1 cellular context compared by ENCODE assay signal in the genomic region with DNA sequence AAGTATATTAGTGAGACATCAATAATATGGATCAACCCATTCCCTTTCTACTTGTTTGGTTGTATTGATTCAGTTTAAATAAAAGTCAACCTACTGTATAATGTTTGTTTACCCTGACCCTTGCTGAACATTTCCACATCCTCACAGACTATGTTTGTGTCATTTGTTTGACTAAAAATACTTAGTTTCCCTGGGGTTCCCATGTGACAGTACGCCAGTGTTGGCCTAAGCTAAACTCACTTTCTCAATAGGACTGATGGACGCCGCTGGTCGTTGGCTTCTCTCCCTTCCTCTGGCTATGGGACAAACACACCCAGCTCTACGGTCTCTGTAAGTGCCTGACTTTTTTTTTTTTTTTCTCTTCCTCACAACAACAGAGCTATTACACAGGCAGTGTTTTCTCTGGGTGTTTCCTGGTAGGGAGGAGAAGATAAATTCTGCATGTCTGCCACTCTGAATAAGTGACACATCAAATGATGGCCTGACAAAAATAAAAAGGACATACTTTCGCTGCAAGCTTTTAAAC.
TF ChIP-seq lines count a peak whose summit lies in the region.

No MANE protein-coding gene starts in this region.

TF ChIP-seq in HepG2, 621 proteins besides CTCF, POLR2A, EP300 and RAD21 (continued from another document and continues in another):
- TF ChIP-seq FOXP1 (IDR thresholded peaks at IDR 0.05): peak; percentile 52; the same call in 1 of the 2 replicates
- TF ChIP-seq FOXP1 (CRISPR knock-in tag; IDR thresholded peaks at IDR 0.05): peak; percentile 83; the same call in 1 of the 2 replicates
- TF ChIP-seq REPIN1 (CRISPR knock-in tag; IDR thresholded peaks at IDR 0.05; ENCODE audit: borderline replicate concordance, low read depth): no peak
- TF ChIP-seq ZNF205 (CRISPR knock-in tag; IDR thresholded peaks at IDR 0.05): no peak
- TF ChIP-seq ZNF720 (CRISPR knock-in tag; IDR thresholded peaks at IDR 0.05): no peak
- no peak for TF ChIP-seq HIVEP1 (CRISPR knock-in tag; IDR thresholded peaks at IDR 0.05)
- TF ChIP-seq PCBP1 (IDR thresholded peaks at IDR 0.05; ENCODE audit: borderline replicate concordance, low read depth, low read length): no peak
- TF ChIP-seq, protein P1, sequence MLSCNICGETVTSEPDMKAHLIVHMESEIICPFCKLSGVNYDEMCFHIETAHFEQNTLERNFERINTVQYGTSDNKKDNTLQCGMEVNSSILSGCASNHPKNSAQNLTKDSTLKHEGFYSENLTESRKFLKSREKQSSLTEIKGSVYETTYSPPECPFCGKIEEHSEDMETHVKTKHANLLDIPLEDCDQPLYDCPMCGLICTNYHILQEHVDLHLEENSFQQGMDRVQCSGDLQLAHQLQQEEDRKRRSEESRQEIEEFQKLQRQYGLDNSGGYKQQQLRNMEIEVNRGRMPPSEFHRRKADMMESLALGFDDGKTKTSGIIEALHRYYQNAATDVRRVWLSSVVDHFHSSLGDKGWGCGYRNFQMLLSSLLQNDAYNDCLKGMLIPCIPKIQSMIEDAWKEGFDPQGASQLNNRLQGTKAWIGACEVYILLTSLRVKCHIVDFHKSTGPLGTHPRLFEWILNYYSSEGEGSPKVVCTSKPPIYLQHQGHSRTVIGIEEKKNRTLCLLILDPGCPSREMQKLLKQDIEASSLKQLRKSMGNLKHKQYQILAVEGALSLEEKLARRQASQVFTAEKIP (CRISPR knock-in tag; IDR thresholded peaks at IDR 0.05; ENCODE audit: borderline replicate concordance): no peak
- TF ChIP-seq TCF12 (IDR thresholded peaks at IDR 0.05): no peak
- no peak for TF ChIP-seq TCF12 (CRISPR knock-in tag; IDR thresholded peaks at IDR 0.05)
- TF ChIP-seq HNRNPK (IDR thresholded peaks at IDR 0.05; ENCODE audit: low read depth, low read length, poor library complexity, severe bottlenecking): no peak
- TF ChIP-seq FOXA3 (CRISPR knock-in tag; IDR thresholded peaks at IDR 0.05): peak; percentile 89
- no peak for TF ChIP-seq RXRA (CRISPR knock-in tag; IDR thresholded peaks at IDR 0.05)
- no peak for TF ChIP-seq PHF8 (CRISPR knock-in tag; IDR thresholded peaks at IDR 0.05)
- TF ChIP-seq ZNF776 (CRISPR knock-in tag; IDR thresholded peaks at IDR 0.05): no peak
- no peak for TF ChIP-seq NR0B2 (CRISPR knock-in tag; IDR thresholded peaks at IDR 0.05)
- TF ChIP-seq PRDM10 (CRISPR knock-in tag; IDR thresholded peaks at IDR 0.05; ENCODE audit: low read depth): no peak; the same call in 1 of the 2 replicates
- no peak for TF ChIP-seq PRMT3 (CRISPR knock-in tag; IDR thresholded peaks at IDR 0.05; ENCODE audit: borderline replicate concordance, low read depth)
- TF ChIP-seq MBNL3 (CRISPR knock-in tag; conservative IDR thresholded peaks at IDR 0.05): no peak
- TF ChIP-seq SP2 (CRISPR knock-in tag; IDR thresholded peaks at IDR 0.05): no peak
- TF ChIP-seq, protein P2, sequence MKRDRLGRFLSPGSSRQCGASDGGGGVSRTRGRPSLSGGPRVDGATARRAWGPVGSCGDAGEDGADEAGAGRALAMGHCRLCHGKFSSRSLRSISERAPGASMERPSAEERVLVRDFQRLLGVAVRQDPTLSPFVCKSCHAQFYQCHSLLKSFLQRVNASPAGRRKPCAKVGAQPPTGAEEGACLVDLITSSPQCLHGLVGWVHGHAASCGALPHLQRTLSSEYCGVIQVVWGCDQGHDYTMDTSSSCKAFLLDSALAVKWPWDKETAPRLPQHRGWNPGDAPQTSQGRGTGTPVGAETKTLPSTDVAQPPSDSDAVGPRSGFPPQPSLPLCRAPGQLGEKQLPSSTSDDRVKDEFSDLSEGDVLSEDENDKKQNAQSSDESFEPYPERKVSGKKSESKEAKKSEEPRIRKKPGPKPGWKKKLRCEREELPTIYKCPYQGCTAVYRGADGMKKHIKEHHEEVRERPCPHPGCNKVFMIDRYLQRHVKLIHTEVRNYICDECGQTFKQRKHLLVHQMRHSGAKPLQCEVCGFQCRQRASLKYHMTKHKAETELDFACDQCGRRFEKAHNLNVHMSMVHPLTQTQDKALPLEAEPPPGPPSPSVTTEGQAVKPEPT (CRISPR knock-in tag; IDR thresholded peaks at IDR 0.05; ENCODE audit: low read depth): no peak
- peak; percentile 56; the same call in 1 of the 2 replicates for TF ChIP-seq PHF21A (CRISPR knock-in tag; IDR thresholded peaks at IDR 0.05)
- TF ChIP-seq ZC3H13 (CRISPR knock-in tag; IDR thresholded peaks at IDR 0.05): no peak
- no peak for TF ChIP-seq SAFB2 (CRISPR knock-in tag; IDR thresholded peaks at IDR 0.05; ENCODE audit: borderline replicate concordance, low read depth)
- TF ChIP-seq ZNF674 (CRISPR knock-in tag; IDR thresholded peaks at IDR 0.05; ENCODE audit: low read depth): no peak
- TF ChIP-seq ATAD3A (CRISPR knock-in tag; IDR thresholded peaks at IDR 0.05): no peak
- TF ChIP-seq, protein P3, sequence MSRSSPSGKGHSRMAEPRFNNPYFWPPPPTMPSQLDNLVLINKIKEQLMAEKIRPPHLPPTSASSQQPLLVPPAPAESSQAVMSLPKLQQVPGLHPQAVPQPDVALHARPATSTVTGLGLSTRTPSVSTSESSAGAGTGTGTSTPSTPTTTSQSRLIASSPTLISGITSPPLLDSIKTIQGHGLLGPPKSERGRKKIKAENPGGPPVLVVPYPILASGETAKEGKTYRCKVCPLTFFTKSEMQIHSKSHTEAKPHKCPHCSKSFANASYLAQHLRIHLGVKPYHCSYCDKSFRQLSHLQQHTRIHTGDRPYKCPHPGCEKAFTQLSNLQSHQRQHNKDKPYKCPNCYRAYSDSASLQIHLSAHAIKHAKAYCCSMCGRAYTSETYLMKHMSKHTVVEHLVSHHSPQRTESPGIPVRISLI (CRISPR knock-in tag; IDR thresholded peaks at IDR 0.05; ENCODE audit: borderline replicate concordance): peak; percentile 94
- no peak for TF ChIP-seq ZBTB3 (CRISPR knock-in tag; IDR thresholded peaks at IDR 0.05; ENCODE audit: borderline replicate concordance, low read depth)
- TF ChIP-seq ZNF329 (CRISPR knock-in tag; IDR thresholded peaks at IDR 0.05; ENCODE audit: low read depth): no peak
- TF ChIP-seq ZNF549 (CRISPR knock-in tag; IDR thresholded peaks at IDR 0.05): no peak
- no peak for TF ChIP-seq SIN3A (IDR thresholded peaks at IDR 0.05; ENCODE audit: borderline replicate concordance, low read depth, low read length)
- TF ChIP-seq, protein P4, sequence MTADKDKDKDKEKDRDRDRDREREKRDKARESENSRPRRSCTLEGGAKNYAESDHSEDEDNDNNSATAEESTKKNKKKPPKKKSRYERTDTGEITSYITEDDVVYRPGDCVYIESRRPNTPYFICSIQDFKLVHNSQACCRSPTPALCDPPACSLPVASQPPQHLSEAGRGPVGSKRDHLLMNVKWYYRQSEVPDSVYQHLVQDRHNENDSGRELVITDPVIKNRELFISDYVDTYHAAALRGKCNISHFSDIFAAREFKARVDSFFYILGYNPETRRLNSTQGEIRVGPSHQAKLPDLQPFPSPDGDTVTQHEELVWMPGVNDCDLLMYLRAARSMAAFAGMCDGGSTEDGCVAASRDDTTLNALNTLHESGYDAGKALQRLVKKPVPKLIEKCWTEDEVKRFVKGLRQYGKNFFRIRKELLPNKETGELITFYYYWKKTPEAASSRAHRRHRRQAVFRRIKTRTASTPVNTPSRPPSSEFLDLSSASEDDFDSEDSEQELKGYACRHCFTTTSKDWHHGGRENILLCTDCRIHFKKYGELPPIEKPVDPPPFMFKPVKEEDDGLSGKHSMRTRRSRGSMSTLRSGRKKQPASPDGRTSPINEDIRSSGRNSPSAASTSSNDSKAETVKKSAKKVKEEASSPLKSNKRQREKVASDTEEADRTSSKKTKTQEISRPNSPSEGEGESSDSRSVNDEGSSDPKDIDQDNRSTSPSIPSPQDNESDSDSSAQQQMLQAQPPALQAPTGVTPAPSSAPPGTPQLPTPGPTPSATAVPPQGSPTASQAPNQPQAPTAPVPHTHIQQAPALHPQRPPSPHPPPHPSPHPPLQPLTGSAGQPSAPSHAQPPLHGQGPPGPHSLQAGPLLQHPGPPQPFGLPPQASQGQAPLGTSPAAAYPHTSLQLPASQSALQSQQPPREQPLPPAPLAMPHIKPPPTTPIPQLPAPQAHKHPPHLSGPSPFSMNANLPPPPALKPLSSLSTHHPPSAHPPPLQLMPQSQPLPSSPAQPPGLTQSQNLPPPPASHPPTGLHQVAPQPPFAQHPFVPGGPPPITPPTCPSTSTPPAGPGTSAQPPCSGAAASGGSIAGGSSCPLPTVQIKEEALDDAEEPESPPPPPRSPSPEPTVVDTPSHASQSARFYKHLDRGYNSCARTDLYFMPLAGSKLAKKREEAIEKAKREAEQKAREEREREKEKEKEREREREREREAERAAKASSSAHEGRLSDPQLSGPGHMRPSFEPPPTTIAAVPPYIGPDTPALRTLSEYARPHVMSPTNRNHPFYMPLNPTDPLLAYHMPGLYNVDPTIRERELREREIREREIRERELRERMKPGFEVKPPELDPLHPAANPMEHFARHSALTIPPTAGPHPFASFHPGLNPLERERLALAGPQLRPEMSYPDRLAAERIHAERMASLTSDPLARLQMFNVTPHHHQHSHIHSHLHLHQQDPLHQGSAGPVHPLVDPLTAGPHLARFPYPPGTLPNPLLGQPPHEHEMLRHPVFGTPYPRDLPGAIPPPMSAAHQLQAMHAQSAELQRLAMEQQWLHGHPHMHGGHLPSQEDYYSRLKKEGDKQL (CRISPR knock-in tag; IDR thresholded peaks at IDR 0.05; ENCODE audit: low read depth): peak; percentile 82; the same call in 1 of the 2 replicates
- TF ChIP-seq ZNF30 (CRISPR knock-in tag; IDR thresholded peaks at IDR 0.05): no peak
- no peak for TF ChIP-seq CCDC6 (CRISPR knock-in tag; IDR thresholded peaks at IDR 0.05)
- TF ChIP-seq CEBPB (IDR thresholded peaks at IDR 0.05; ENCODE audit: borderline replicate concordance, low read depth, low read length): peak; percentile 62
- no peak for TF ChIP-seq AFF4 (CRISPR knock-in tag; IDR thresholded peaks at IDR 0.05)
- no peak for TF ChIP-seq ZNF180 (CRISPR knock-in tag; IDR thresholded peaks at IDR 0.05; ENCODE audit: borderline replicate concordance, low read depth)
- TF ChIP-seq, protein P5, sequence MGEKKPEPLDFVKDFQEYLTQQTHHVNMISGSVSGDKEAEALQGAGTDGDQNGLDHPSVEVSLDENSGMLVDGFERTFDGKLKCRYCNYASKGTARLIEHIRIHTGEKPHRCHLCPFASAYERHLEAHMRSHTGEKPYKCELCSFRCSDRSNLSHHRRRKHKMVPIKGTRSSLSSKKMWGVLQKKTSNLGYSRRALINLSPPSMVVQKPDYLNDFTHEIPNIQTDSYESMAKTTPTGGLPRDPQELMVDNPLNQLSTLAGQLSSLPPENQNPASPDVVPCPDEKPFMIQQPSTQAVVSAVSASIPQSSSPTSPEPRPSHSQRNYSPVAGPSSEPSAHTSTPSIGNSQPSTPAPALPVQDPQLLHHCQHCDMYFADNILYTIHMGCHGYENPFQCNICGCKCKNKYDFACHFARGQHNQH (CRISPR knock-in tag; IDR thresholded peaks at IDR 0.05): peak; percentile 59; the same call in 1 of the 2 replicates
- no peak for TF ChIP-seq ZC3H4 (CRISPR knock-in tag; IDR thresholded peaks at IDR 0.05; ENCODE audit: borderline replicate concordance)
- no peak for TF ChIP-seq ZNF335 (CRISPR knock-in tag; IDR thresholded peaks at IDR 0.05)
- TF ChIP-seq SALL1 (CRISPR knock-in tag; IDR thresholded peaks at IDR 0.05): peak; percentile 79
- TF ChIP-seq ZNF44 (CRISPR knock-in tag; IDR thresholded peaks at IDR 0.05): no peak
- no peak for TF ChIP-seq GTF2F1 (IDR thresholded peaks at IDR 0.05; ENCODE audit: low read length)
